In genomic region chr2:108629417-108629816, GRCh38 we compare ENCODE assay signal across 11 cellular contexts.
DNase-seq lines count a peak whose midpoint lies in the region; ATAC-seq and TF ChIP-seq lines count a peak whose summit lies in the region.
"Had no signal": no experiment of that assay in that cellular context is flagged by ENCODE, and none has a peak within 500 bp of the region (broad histone marks: within the 10 kb centered on the region; RNA-seq: fewer than 3 reads in every experiment).

No MANE protein-coding gene starts in this region.

- H3K4me3 ChIP-seq in mucosa of descending colon (no peak overlapping the region), H7 (ENCODE audit: insufficient read depth, low read depth, low read length) (no peak overlapping the region)
- H3K4me3 ChIP-seq: left lung had no signal

- no peaks in the 10 kb centered on the region for H3K36me3 ChIP-seq in mucosa of descending colon (ENCODE audit: low read depth)
- no peaks in the 10 kb centered on the region for H3K36me3 ChIP-seq in H7 (replicated peaks; ENCODE audit: control insufficient read depth, insufficient read depth, low read length)
- H3K36me3 ChIP-seq: left lung had no signal

- no peaks in the 10 kb centered on the region for H3K9me3 ChIP-seq in mucosa of descending colon
- H3K9me3 ChIP-seq: left lung had no signal

- peaks cover 28% of the 10 kb centered on the region for H3K4me1 ChIP-seq in mucosa of descending colon (ENCODE audit: low read depth)

- DNase-seq in mucosa of descending colon (no peak), G401 (ENCODE audit: low spot score) (no peak), H7 (no peak), NCI-H2196 (lab: John Stamatoyannopoulos, UW; ENCODE audit: unreplicated experiment) (no peak)
- no peak for DNase-seq in activated CD4-positive, CD25-positive, alpha-beta regulatory T cell (lab: John Stamatoyannopoulos, UW)
- DNase-seq: activated CD4-positive, alpha-beta T cell treated with anti-CD3 and anti-CD28 coated beads, Interleukin-2, amount 50 U/mL, for 4 hours; effector CD4-positive, alpha-beta T cell; left lung had no signal

- in situ Hi-C loops in G401 (cut with HindIII; ENCODE audit: low sequenced_read_pairs) = no loop called here

- peak; percentile 58 for ATAC-seq in GM18519 (IDR thresholded peaks at IDR 0.05; ENCODE audit: low FRiP score, unreplicated experiment)
- peak; percentile 69 for ATAC-seq in GM21515 (IDR thresholded peaks at IDR 0.05; ENCODE audit: unreplicated experiment)
- ATAC-seq in HG03439 (IDR thresholded peaks at IDR 0.05; ENCODE audit: unreplicated experiment) = peak; percentile 85
- peak; percentile 54 for ATAC-seq in mucosa of descending colon
- ATAC-seq: left lung had no signal

- no peak for TF ChIP-seq CTCF in mucosa of descending colon (IDR thresholded peaks at IDR 0.05)

- intact Hi-C loops in mucosa of descending colon (cut with DNase I, micrococcal nuclease) = no loop called here

- no peaks in the 10 kb centered on the region for H3K27me3 ChIP-seq in H7 (ENCODE audit: control insufficient read depth, insufficient read depth, low read length)
- H3K27me3 ChIP-seq: left lung had no signal
